Comparison of ENCODE assay signal across 14 cellular contexts in genomic region chr6:44439270-44440045, GRCh38. TPM values are rescaled to one million over a fixed set of nuclear protein-coding genes. Genes with fewer than 3 reads are reported as not detected.
A peak's percentile ranks its signal among the peaks of the same experiment; 100 is the strongest.
DNase-seq lines count a peak whose midpoint lies in the region; ATAC-seq and TF ChIP-seq lines count a peak whose summit lies in the region.
"Had no signal": no experiment of that assay in that cellular context is flagged by ENCODE, and none has a peak within 500 bp of the region (broad histone marks: within the 10 kb centered on the region; RNA-seq: fewer than 3 reads in every experiment).

No MANE protein-coding gene starts in this region.

- H2BK120ac ChIP-seq in IMR-90 (ENCODE audit: low read depth, low read length) = no peak overlapping the region

- H3K18ac ChIP-seq in IMR-90 (ENCODE audit: low read depth, low read length) = no peak overlapping the region

- no peak overlapping the region for H3K4me2 ChIP-seq in IMR-90 (ENCODE audit: low read depth, low read length)

- H3K4me1 ChIP-seq in IMR-90 (ENCODE audit: control insufficient read depth, insufficient read depth, low read length) (peaks cover 2% of the 10 kb centered on the region; the same call in 1 of the 2 replicates), foreskin keratinocyte (no peaks in the 10 kb centered on the region), vagina (no peaks in the 10 kb centered on the region)

- DNase-seq in AG04450 (ENCODE audit: low read depth, low spot score) (peak; percentile 44), IMR-90 (peak; percentile 83), astrocyte of the spinal cord (ENCODE audit: low read depth, low spot score) (peak; percentile 74), foreskin keratinocyte (peak; percentile 15 to 44), vagina (ENCODE audit: extremely low spot score in 2 of 2) (no peak), NCI-H1436 treated with DMSO at 0.1 percent for 48 hours (lab: John Stamatoyannopoulos, UW) (no peak), glutamatergic neuron (no peak)
- DNase-seq: DMS79 treated with DMSO at 0.1 percent for 48 hours, erythroblast, immature natural killer cell, Karpas-422 had no signal

- no CpG with 5 or more reads among the region's 6 CpGs for WGBS in IMR-90 (ENCODE audit: extremely low coverage in 2 of 2, insufficient read length in 1 of 2), 2 experiments

- no peak overlapping the region for H3K14ac ChIP-seq in IMR-90 (replicated peaks; ENCODE audit: low read depth, low read length)

- in situ Hi-C loops in IMR-90 (cut with MboI; ENCODE audit: low sequenced_read_pairs) (no loop called here), astrocyte of the spinal cord (cut with HindIII; ENCODE audit: low sequenced_read_pairs) (no loop called here)

- TF ChIP-seq RAD21 in IMR-90 (IDR thresholded peaks at IDR 0.05; ENCODE audit: low read length) = no peak

- H4K8ac ChIP-seq in IMR-90 (ENCODE audit: low read depth in 2 of 2, low read length in 2 of 2) = no peak overlapping the region

- H3K4me3 ChIP-seq in AG04450 (ENCODE audit: low read depth, low read length) (no peak overlapping the region), IMR-90 (ENCODE audit: insufficient read depth, low read depth, low read length) (no peak overlapping the region), astrocyte of the spinal cord (ENCODE audit: low read depth, low read length) (no peak overlapping the region), vagina (no peak overlapping the region)

- H3K9me3 ChIP-seq in AG04450 (ENCODE audit: control insufficient read depth, insufficient read depth, low read length) (peaks cover 5% of the 10 kb centered on the region), IMR-90 (ENCODE audit: control insufficient read depth, insufficient read depth, low read length) (peaks cover 3% of the 10 kb centered on the region; the same call in 1 of the 2 replicates), vagina (peaks cover 8% of the 10 kb centered on the region)

- no peak overlapping the region for H3K4me3 Mint-ChIP-seq in glutamatergic neuron (ENCODE audit: unreplicated experiment)
- H3K4me3 Mint-ChIP-seq: B cell, brain, immature natural killer cell had no signal

- H3K23ac ChIP-seq in IMR-90 (ENCODE audit: low read depth, low read length) = no peak overlapping the region

- no peaks in the 10 kb centered on the region for H3K4me1 Mint-ChIP-seq in glutamatergic neuron (ENCODE audit: low read depth, unreplicated experiment)
- H3K4me1 Mint-ChIP-seq: B cell, brain had no signal

- no peak overlapping the region for H3K4ac ChIP-seq in IMR-90 (ENCODE audit: low read depth, low read length)

- H4K91ac ChIP-seq in IMR-90 (ENCODE audit: insufficient read depth, low read depth, low read length) = peak overlapping the region; percentile 56; the same call in 1 of the 2 replicates

- H2AK5ac ChIP-seq in IMR-90 (ENCODE audit: low read depth, low read length) = no peak overlapping the region

- H3K36me3 ChIP-seq in IMR-90 (ENCODE audit: control insufficient read depth, insufficient read depth, low read length) (peaks cover 1% of the 10 kb centered on the region; the same call in 1 of the 2 replicates), vagina (peaks cover 0 to 11% of the 10 kb centered on the region in 2 donors)

- TF ChIP-seq CTCF in AG04450 (IDR thresholded peaks at IDR 0.05; ENCODE audit: low read depth, low read length) (no peak), IMR-90 (conservative IDR thresholded peaks at IDR 0.05; ENCODE audit: low read depth, low read length) (no peak), astrocyte of the spinal cord (IDR thresholded peaks at IDR 0.05; ENCODE audit: low read depth, low read length) (no peak), foreskin keratinocyte (conservative IDR thresholded peaks at IDR 0.05) (no peak), vagina (IDR thresholded peaks at IDR 0.05) (no peak), glutamatergic neuron (IDR thresholded peaks at IDR 0.05; ENCODE audit: partially characterized antibody, unreplicated experiment) (no peak)

- POLR2A ChIA-PET in AG04450 (lab: Yijun Ruan, JAX) = interaction anchor here (1.1 kb wide), 1 partner anchor 11 kb away, joined by 8 read pairs; no protein-coding TSS in a partner anchor
- POLR2A ChIA-PET in IMR-90 (lab: Charles Lee; ENCODE audit: unreplicated experiment) = no interaction called here

- no peaks in the 10 kb centered on the region for H3K27me3 ChIP-seq in AG04450 (ENCODE audit: control insufficient read depth, insufficient read depth, low read length)
- H3K27me3 ChIP-seq in IMR-90 (ENCODE audit: control insufficient read depth, insufficient read depth, low read length) = no peaks in the 10 kb centered on the region
- no peaks in the 10 kb centered on the region for H3K27me3 ChIP-seq in foreskin keratinocyte
- no peaks in the 10 kb centered on the region for H3K27me3 ChIP-seq in vagina

- H2BK20ac ChIP-seq in IMR-90 (ENCODE audit: low read depth, low read length) = no peak overlapping the region

- ATAC-seq in IMR-90 (ENCODE audit: low read depth) (peak; percentile 95), foreskin keratinocyte (peak; percentile 85), GM19328 (IDR thresholded peaks at IDR 0.05; ENCODE audit: unreplicated experiment) (no peak)

- no peak overlapping the region for H3K9ac ChIP-seq in IMR-90 (ENCODE audit: low read depth, low read length)

- intact Hi-C loops in IMR-90 (cut with micrococcal nuclease) (no loop called here), vagina (cut with DNase I) (no loop called here)

- BruUV-seq in IMR-90 (replicated peaks; lab: Mats Ljungman, UMichigan) = no TSS peak

- no peak overlapping the region for H4K5ac ChIP-seq in IMR-90 (ENCODE audit: low read depth, low read length)

- 0 out of 2 replicates have a peak, but pooled peaks cover 3% of the 10 kb centered on the region for H4K20me1 ChIP-seq in IMR-90 (ENCODE audit: insufficient read depth, low read length)

- peaks cover 18 to 28% of the 10 kb centered on the region in 2 experiments for H3K79me1 ChIP-seq in IMR-90 (ENCODE audit: low read depth in 1 of 2, low read length in 2 of 2)

- H3K9me3 Mint-ChIP-seq in glutamatergic neuron (ENCODE audit: unreplicated experiment) = peaks cover 7% of the 10 kb centered on the region

- H3K27ac ChIP-seq in AG04450 (ENCODE audit: low read depth, low read length) (no peak overlapping the region), IMR-90 (ENCODE audit: insufficient read depth, low read length) (no peak overlapping the region), foreskin keratinocyte (no peak overlapping the region), vagina (no peak overlapping the region)

- no peaks in the 10 kb centered on the region for H3K9me1 ChIP-seq in IMR-90 (ENCODE audit: insufficient read depth, low read length)

- CTCF ChIA-PET in AG04450 (lab: Charles Lee) = interaction anchor here (0.7 to 2.1 kb wide), 6 partner anchors 8 to 216 kb away, joined by 3 to 27 read pairs (median 4); no protein-coding TSS in a partner anchor
- CTCF ChIA-PET in IMR-90 (lab: Yijun Ruan, JAX) = interaction anchor here (0.6 to 1.4 kb wide), 3 partner anchors 13 to 36 kb away, joined by 3 read pairs; no protein-coding TSS in a partner anchor

- no peak overlapping the region for H2AFZ ChIP-seq in IMR-90 (replicated peaks; ENCODE audit: low read length, poor library complexity)

- no peaks in the 10 kb centered on the region for H3K27me3 Mint-ChIP-seq in glutamatergic neuron (ENCODE audit: unreplicated experiment)
- H3K27me3 Mint-ChIP-seq: B cell, brain had no signal

- H2BK5ac ChIP-seq in IMR-90 (ENCODE audit: low read depth, low read length, poor library complexity, severe bottlenecking) = no peak overlapping the region

- no peak overlapping the region for H3K27ac Mint-ChIP-seq in glutamatergic neuron (ENCODE audit: unreplicated experiment)
- H3K27ac Mint-ChIP-seq: B cell had no signal

- H3K36me3 Mint-ChIP-seq in glutamatergic neuron (ENCODE audit: unreplicated experiment) = peaks cover 22% of the 10 kb centered on the region

- H2AK9ac ChIP-seq in IMR-90 (replicated peaks; ENCODE audit: low read depth, low read length, poor library complexity) = no peak overlapping the region

- no peak overlapping the region for H3K56ac ChIP-seq in IMR-90 (ENCODE audit: extremely low read depth, insufficient read depth, low read length)

- H2BK15ac ChIP-seq in IMR-90 (ENCODE audit: low read depth, low read length) = no peak overlapping the region

- dilution Hi-C loops in IMR-90 (cut with HindIII; ENCODE audit: low sequenced_read_pairs, unreplicated experiment) = no loop called here

- no peak for TF ChIP-seq POLR2A in IMR-90 (IDR thresholded peaks at IDR 0.05; ENCODE audit: low read depth, low read length)
- no peak for TF ChIP-seq POLR2A in vagina (IDR thresholded peaks at IDR 0.05)

TF ChIP-seq in IMR-90, 13 proteins besides CTCF, POLR2A, EP300 and RAD21:
- peak; percentile 60 for TF ChIP-seq CEBPB (IDR thresholded peaks at IDR 0.05; ENCODE audit: low read depth, low read length)
- peak; percentile 47; the same call in 1 of the 2 replicates for TF ChIP-seq FOS (IDR thresholded peaks at IDR 0.05; ENCODE audit: low read depth, low read length)
- TF ChIP-seq SMC3 (IDR thresholded peaks at IDR 0.05; ENCODE audit: low read depth, low read length) = no peak

RNA-seq across cellular contexts. Expression of gene CDC5L, which starts 52.0 kb away (rescaled TPM):
- polyA plus RNA-seq in AG04450 (2011; rRNA removed) (14.5 and 22.4 TPM in 2 replicates), IMR-90 (2012; rRNA removed) (8.9 and 9.9 TPM in 2 replicates), foreskin keratinocyte (9.2 and 11.0 TPM in 2 replicates)
- polyA minus RNA-seq in AG04450 (2011; rRNA and poly(A)+ RNA removed) = 14.6 and 18.7 TPM in 2 replicates
- total RNA-seq in IMR-90 (2012; rRNA removed) (17.7 and 29.7 TPM in 2 replicates), foreskin keratinocyte (27.9 and 29.7 TPM in 2 replicates), vagina (16.5 TPM), glutamatergic neuron (ENCODE audit: unreplicated experiment) (19.6 TPM)
- polyA plus RNA-seq in IMR-90 (2012; cell fraction: cytosol; rRNA removed) = 1.4 and 2.0 TPM in 2 replicates
- polyA plus RNA-seq in IMR-90 (2012; cell fraction: nucleus; rRNA removed; ENCODE audit: low replicate concordance) = 0.79 and 4.7 TPM in 2 replicates

Comparison
In these comparisons a context has a peak if more than half of its experiments do, and no peak if none do; other contexts are left out.
1. DNase-seq: peak in AG04450 (single experiment), IMR-90 (single experiment), astrocyte of the spinal cord (single experiment) and foreskin keratinocyte (2 of 2); none in vagina (0 of 2), NCI-H1436 treated with DMSO at 0.1 percent for 48 hours (single experiment) and glutamatergic neuron (single experiment).